ENCODE assay signal across 1 cellular context in genomic region chr20:22402990-22403859, GRCh38.
TF ChIP-seq lines count a peak whose summit lies in the region.

No MANE protein-coding gene starts in this region.

TF ChIP-seq in SK-N-SH, 30 proteins besides CTCF, POLR2A, EP300 and RAD21 (continued from another document):
- no peak for TF ChIP-seq ZBTB33 (IDR thresholded peaks at IDR 0.05; ENCODE audit: borderline replicate concordance, low read depth)
- no peak for TF ChIP-seq RXRA (IDR thresholded peaks at IDR 0.05; ENCODE audit: borderline replicate concordance, low read depth)
- TF ChIP-seq ELF1 (IDR thresholded peaks at IDR 0.05), result no peak
